Comparison of ENCODE assay signal across 8 cellular contexts in genomic region chr1:2313651-2314296, GRCh38.
DNase-seq lines count a peak whose midpoint lies in the region; FAIRE-seq and TF ChIP-seq lines count a peak whose summit lies in the region.
"Had no signal": no experiment of that assay in that cellular context is flagged by ENCODE, and none has a peak within 500 bp of the region (broad histone marks: within the 10 kb centered on the region; RNA-seq: fewer than 3 reads in every experiment).

No MANE protein-coding gene starts in this region.

- H3K27ac Mint-ChIP-seq in HFFc6: peak overlapping the region; percentile 26; the same call in 1 of the 2 replicates

- H3K4me1 Mint-ChIP-seq in HFFc6 (ENCODE audit: low read depth): no peaks in the 10 kb centered on the region

- DNase-seq in HFFc6 (no peak), adrenal gland (no peak), stomach (no peak), urothelium cell line (ENCODE audit: low spot score) (no peak), GM13976 (ENCODE audit: low spot score) (no peak), kidney tubule cell (ENCODE audit: low spot score) (no peak)

- H3K9me3 ChIP-seq in adrenal gland (replicated peaks in 1 of 3) (no peaks in the 10 kb centered on the region), iPS-18c (ENCODE audit: control insufficient read depth, insufficient read depth, low read length) (no peaks in the 10 kb centered on the region), stomach (no peaks in the 10 kb centered on the region)

- peak overlapping the region in 1 of 4 donors; percentile 81 for H3K4me3 ChIP-seq in adrenal gland
- peak overlapping the region; percentile 49 for H3K4me3 ChIP-seq in iPS-18c (ENCODE audit: insufficient read depth, low read depth, low read length)
- peak overlapping the region; percentile 59 to 80 (median 70) for H3K4me3 ChIP-seq in stomach

- intact Hi-C loops in adrenal gland (cut with DNase I) (loop anchor here in 1 of 2 donors (5.0 kb wide), 1 partner anchor 81 kb away; no protein-coding TSS in a partner anchor), stomach (cut with DNase I; ENCODE audit: low total_unique reads) (no loop called here)

- H3K36me3 Mint-ChIP-seq in HFFc6 (ENCODE audit: low read depth): no peaks in the 10 kb centered on the region

- H3K4me3 Mint-ChIP-seq in HFFc6: no peak overlapping the region

- peaks cover 0 to 6% of the 10 kb centered on the region in 2 donors for H3K36me3 ChIP-seq in adrenal gland (replicated peaks in 1 of 2)
- peaks cover 4 to 5% (median 5%) of the 10 kb centered on the region in 4 donors for H3K36me3 ChIP-seq in stomach

- 48 to 70% (median 63%) methylated on average over 9 to 20 of the region's 20 CpGs for WGBS in adrenal gland, 4 donors
- WGBS in stomach, 5 donors: 49 to 67% (median 62%) methylated on average over 10 to 20 of the region's 20 CpGs

- H3K27me3 ChIP-seq in adrenal gland (no peaks in the 10 kb centered on the region), stomach (peaks cover 0 to 12% (median 0%) of the 10 kb centered on the region in 3 donors)

- in situ Hi-C loops in GM13976 (cut with MboI; ENCODE audit: low sequenced_read_pairs, unreplicated experiment): no loop called here

- no peak for TF ChIP-seq POLR2A in adrenal gland (IDR thresholded peaks at IDR 0.05)
- TF ChIP-seq POLR2A in stomach (IDR thresholded peaks at IDR 0.05): no peak

- peaks cover under 1% of the 10 kb centered on the region for H3K27me3 Mint-ChIP-seq in HFFc6 (ENCODE audit: insufficient read depth)
- H3K27me3 Mint-ChIP-seq: brain had no signal

- H3K27ac ChIP-seq in adrenal gland: peak overlapping the region in 4 of 5 donors; percentile 65 to 90 (median 74)
- H3K27ac ChIP-seq in stomach: peak overlapping the region; percentile 73 to 95 (median 91)

- H3K9me3 Mint-ChIP-seq in HFFc6: no peaks in the 10 kb centered on the region
- H3K9me3 Mint-ChIP-seq: brain had no signal

- no peak for TF ChIP-seq EP300 in stomach (IDR thresholded peaks at IDR 0.05)

- FAIRE-seq in urothelium cell line (lab: Jason Lieb, UNC): no peak

- H3K4me1 ChIP-seq in adrenal gland (replicated peaks in 1 of 2) (peaks cover 11 to 45% of the 10 kb centered on the region in 2 donors), stomach (peaks cover 47 to 68% (median 60%) of the 10 kb centered on the region in 4 donors)

- TF ChIP-seq CTCF in HFFc6 (IDR thresholded peaks at IDR 0.05): no peak
- TF ChIP-seq CTCF in adrenal gland (IDR thresholded peaks at IDR 0.05): no peak
- no peak for TF ChIP-seq CTCF in stomach (IDR thresholded peaks at IDR 0.05)
- no peak for TF ChIP-seq CTCF in GM13976 (IDR thresholded peaks at IDR 0.05; ENCODE audit: borderline replicate concordance, control extremely low read depth, extremely low read depth, insufficient read depth, missing control alignments)
